8 cellular contexts compared by ENCODE assay signal in the genomic region with DNA sequence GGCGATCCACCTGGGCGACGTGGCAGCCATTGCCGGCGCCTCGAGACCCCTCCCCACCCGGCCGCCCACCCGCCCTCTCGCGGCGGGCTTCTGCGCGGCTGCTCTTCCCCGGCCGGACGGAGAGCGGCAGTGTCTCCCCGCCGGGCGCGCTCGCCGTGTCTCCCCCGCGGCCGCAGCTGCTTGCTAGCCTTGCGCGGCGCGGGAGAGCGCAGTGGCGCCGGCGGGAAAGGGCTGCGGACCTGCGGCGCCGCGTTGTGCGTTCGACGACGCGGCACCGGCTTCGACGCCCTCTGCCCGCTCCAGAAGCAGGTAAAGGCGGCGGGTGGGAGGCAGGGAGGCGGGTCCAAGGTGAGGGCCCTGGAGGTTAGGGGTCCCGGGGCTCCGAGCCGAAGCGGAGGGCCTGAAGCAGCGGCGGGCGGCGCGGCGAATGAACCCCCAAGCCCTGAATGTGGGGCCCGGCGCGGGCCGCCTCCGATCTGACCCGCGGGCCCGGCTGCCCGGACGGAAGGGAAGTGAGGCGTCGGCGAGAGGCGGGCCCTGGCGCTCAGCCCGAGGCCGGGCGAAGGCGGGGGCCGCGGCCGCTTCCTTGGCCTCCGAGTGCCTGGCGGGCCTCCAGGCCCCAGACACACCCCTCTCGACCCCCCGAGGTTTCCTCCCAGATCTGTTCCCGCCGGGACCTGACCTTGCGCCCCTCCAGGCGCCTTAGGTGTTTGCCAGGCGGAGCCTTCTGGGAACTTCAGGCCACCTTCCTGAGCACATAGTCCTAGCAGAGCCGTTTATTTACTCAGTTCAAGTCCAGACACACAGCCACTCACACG. TPM values are rescaled to one million over a fixed set of nuclear protein-coding genes. Genes with fewer than 3 reads are reported as not detected.
DNase-seq lines count a peak whose midpoint lies in the region; ATAC-seq and TF ChIP-seq lines count a peak whose summit lies in the region.

A gene (plus strand): TSS at position 129 of the 818 bp plus-strand sequence. CDS start 40,491 bp downstream, outside the sequence.

- under 1% methylated on average over 95 of the region's 95 CpGs for WGBS in right cardiac atrium
- WGBS in aorta, 2 donors = 0% methylated on average over 47 to 95 of the region's 95 CpGs

- TF ChIP-seq CTCF in GM12874 (IDR thresholded peaks at IDR 0.05; ENCODE audit: insufficient read depth, low read depth, low read length) = peak; percentile 90

- H3K4me1 ChIP-seq in right cardiac atrium (ENCODE audit: control insufficient read depth, insufficient read depth, low read length) (no peaks in the 10 kb centered on the region), rectal smooth muscle tissue (ENCODE audit: control insufficient read depth, insufficient read depth, low read length) (peaks cover 7% of the 10 kb centered on the region), aorta (ENCODE audit: control insufficient read depth in 1 of 2, insufficient read depth in 2 of 2, low read length in 2 of 2) (peaks cover 0 to 2% of the 10 kb centered on the region in 2 donors)

- H3K4me3 ChIP-seq in right cardiac atrium (ENCODE audit: low read length) = peak within 1 kb of the TSS; percentile 74
- peak within 1 kb of the TSS; percentile 93 for H3K4me3 ChIP-seq in rectal smooth muscle tissue (ENCODE audit: low read length)
- peak within 1 kb of the TSS; percentile 49 to 77 for H3K4me3 ChIP-seq in aorta (ENCODE audit: low read length in 2 of 2)

- ATAC-seq in HG02763 (IDR thresholded peaks at IDR 0.05; ENCODE audit: unreplicated experiment) (peak; percentile 54), right cardiac atrium (peak; percentile 88 to 90), aorta (ENCODE audit: low FRiP score) (peak; percentile 92)

- H3K9me3 ChIP-seq in right cardiac atrium (ENCODE audit: control insufficient read depth, low read length) (no peaks in the 10 kb centered on the region), aorta (ENCODE audit: control insufficient read depth, low read length) (no peaks in the 10 kb centered on the region)

- H3K27ac ChIP-seq in right cardiac atrium (ENCODE audit: low read length) (peak within 1 kb of the TSS; percentile 97), rectal smooth muscle tissue (ENCODE audit: low read depth, low read length) (peak within 1 kb of the TSS; percentile 100), aorta (ENCODE audit: low read depth in 1 of 2, low read length in 2 of 2) (peak within 1 kb of the TSS; percentile 77 to 97)

- DNase-seq in NCI-H1417 treated with DMSO at 0.1 percent for 48 hours (lab: John Stamatoyannopoulos, UW) (peak; percentile 48), T-helper 2 cell (peak; percentile 50 to 88 (median 61)), amygdala (lab: John Stamatoyannopoulos, UW) (peak in 53 of 56 donors; percentile 4 to 83 (median 57)), right cardiac atrium (peak; percentile 88 to 96 (median 95)), aorta (peak; percentile 92 to 94)

- H3K36me3 ChIP-seq in rectal smooth muscle tissue (ENCODE audit: control insufficient read depth, insufficient read depth, low read length) = no peaks in the 10 kb centered on the region
- H3K36me3 ChIP-seq in aorta (ENCODE audit: control insufficient read depth in 1 of 2, insufficient read depth in 2 of 2, low read length in 1 of 2) = no peaks in the 10 kb centered on the region

- intact Hi-C loops in right cardiac atrium (cut with DNase I) (loop anchor here in 3 of 4 donors (5.0 to 10.0 kb wide), 4 partner anchors 72 to 362 kb away; a partner anchor contains a TSS), aorta (cut with DNase I) (loop anchor here (2.0 to 10.0 kb wide), 4 partner anchors 252 to 362 kb away; a partner anchor contains a TSS)

- H3K27me3 ChIP-seq in right cardiac atrium (ENCODE audit: control insufficient read depth, insufficient read depth) (no peaks in the 10 kb centered on the region), rectal smooth muscle tissue (ENCODE audit: control insufficient read depth, insufficient read depth, low read length) (no peaks in the 10 kb centered on the region), aorta (ENCODE audit: control insufficient read depth in 1 of 2, insufficient read depth in 2 of 2, low read length in 1 of 2) (no peaks in the 10 kb centered on the region)

- peak within 1 kb of the TSS; percentile 93 for H3K9ac ChIP-seq in rectal smooth muscle tissue (ENCODE audit: low read length)

RNA-seq across cellular contexts. Expression of the gene that starts here (rescaled TPM):
- total RNA-seq in right cardiac atrium = 1 to 10 TPM; 5.6 to 7.3 (median 6.2) TPM
- 0.86 TPM for polyA plus RNA-seq in right cardiac atrium
- total RNA-seq in aorta = 1 to 10 TPM; 7.0 to 7.2 TPM
- polyA plus RNA-seq in aorta = 1 to 10 TPM; 1.8 to 2.2 TPM

Comparison
In these comparisons a context has a peak if more than half of its experiments do, and no peak if none do; other contexts are left out.
1. Peak in every context shown above with its lines: DNase-seq, ATAC-seq, H3K4me3 ChIP-seq and H3K27ac ChIP-seq.